11 cellular contexts compared by ENCODE assay signal in genomic region chr20:49889943-49890650, GRCh38. TPM values are rescaled to one million over a fixed set of nuclear protein-coding genes. Genes with fewer than 3 reads are reported as not detected.
A peak's percentile ranks its signal among the peaks of the same experiment; 100 is the strongest.
DNase-seq lines count a peak whose midpoint lies in the region; ATAC-seq, FAIRE-seq and TF ChIP-seq lines count a peak whose summit lies in the region.
"Had no signal": no experiment of that assay in that cellular context is flagged by ENCODE, and none has a peak within 500 bp of the region (broad histone marks: within the 10 kb centered on the region; RNA-seq: fewer than 3 reads in every experiment).

No MANE protein-coding gene starts in this region.

- no peaks in the 10 kb centered on the region for H3K9me2 ChIP-seq in OCI-LY1 (ENCODE audit: low read depth, low read length)

- ATAC-seq in HG03432 (IDR thresholded peaks at IDR 0.05; ENCODE audit: unreplicated experiment) (no peak), GM19023 (IDR thresholded peaks at IDR 0.05; ENCODE audit: unreplicated experiment) (no peak)
- ATAC-seq: stimulated activated naive CD8-positive, alpha-beta T cell treated with anti-CD3 and anti-CD28 coated beads, Interleukin-15, Interleukin-2, amounts not matched to agents 100 U/mL and 50 U/mL, for 24 hours had no signal

- H2AFZ ChIP-seq in OCI-LY1 (ENCODE audit: low read length), result no peak overlapping the region

- no peaks in the 10 kb centered on the region for H4K20me1 ChIP-seq in OCI-LY1 (ENCODE audit: insufficient read depth, low read length)

- FAIRE-seq in D721Med (lab: Jason Lieb, UNC), result no peak

- H3K4me3 ChIP-seq in OCI-LY1 (ENCODE audit: low read depth, low read length, poor library complexity, severe bottlenecking), result no peak overlapping the region
- no peak overlapping the region for H3K4me3 ChIP-seq in epithelial cell of esophagus (ENCODE audit: low read length)
- no peak overlapping the region for H3K4me3 ChIP-seq in prostate gland
- H3K4me3 ChIP-seq: SJSA1 had no signal

- TF ChIP-seq CTCF in GM12872 (IDR thresholded peaks at IDR 0.05; ENCODE audit: insufficient read depth, low read depth, low read length), result peak; percentile 51
- TF ChIP-seq CTCF in OCI-LY1 (IDR thresholded peaks at IDR 0.05; ENCODE audit: low read length), result peak; percentile 75
- TF ChIP-seq CTCF in epithelial cell of esophagus (IDR thresholded peaks at IDR 0.05; ENCODE audit: insufficient read depth, low read depth, low read length, missing control alignments), result peak; percentile 58
- TF ChIP-seq CTCF in prostate gland (IDR thresholded peaks at IDR 0.05), result peak in 2 of 4 experiments; percentile 16 to 45
- TF ChIP-seq CTCF in D721Med (IDR thresholded peaks at IDR 0.05; ENCODE audit: insufficient read depth, missing control alignments), result no peak

- WGBS in prostate gland, result 62% methylated on average over 16 of the region's 16 CpGs

- H3F3A ChIP-seq in OCI-LY1 (ENCODE audit: insufficient read depth, low read length), result 0 out of 2 replicates have a peak, but pooled peaks cover under 1% of the 10 kb centered on the region

- no peak for TF ChIP-seq POLR2A in prostate gland (IDR thresholded peaks at IDR 0.05)

- peaks cover 43% of the 10 kb centered on the region; the same call in 1 of the 2 replicates for H3K36me3 ChIP-seq in OCI-LY1 (ENCODE audit: insufficient read depth, low read length)
- no peaks in the 10 kb centered on the region for H3K36me3 ChIP-seq in prostate gland

- intact Hi-C loops in prostate gland (cut with DNase I), result loop anchor here (10.0 kb wide), 1 partner anchor 345 kb away; no protein-coding TSS in a partner anchor

- H3K27me3 ChIP-seq in OCI-LY1 (ENCODE audit: insufficient read depth, low read length) (no peaks in the 10 kb centered on the region), prostate gland (replicated peaks; ENCODE audit: insufficient read depth) (no peaks in the 10 kb centered on the region)
- H3K27me3 ChIP-seq: SJSA1 had no signal

- H3K79me2 ChIP-seq in OCI-LY1 (ENCODE audit: insufficient read depth, low read length), result no peaks in the 10 kb centered on the region

- no peak overlapping the region for H3K4me2 ChIP-seq in OCI-LY1 (ENCODE audit: low read length)

- no peak overlapping the region for H3K9ac ChIP-seq in OCI-LY1 (ENCODE audit: low read length)

- H3K9me3 ChIP-seq in OCI-LY1 (ENCODE audit: low read length), result no peaks in the 10 kb centered on the region
- no peaks in the 10 kb centered on the region for H3K9me3 ChIP-seq in prostate gland
- H3K9me3 ChIP-seq: SJSA1 had no signal

- H3K4me1 ChIP-seq in OCI-LY1 (ENCODE audit: insufficient read depth, low read length, severe bottlenecking), result peaks cover 46% of the 10 kb centered on the region
- peaks cover 16% of the 10 kb centered on the region for H3K4me1 ChIP-seq in prostate gland (replicated peaks)

- DNase-seq in epithelial cell of esophagus (ENCODE audit: low read depth) (peak; percentile 17), prostate gland (ENCODE audit: low spot score) (no peak), putamen (ENCODE audit: low spot score) (no peak), D721Med (ENCODE audit: insufficient read length, low spot score) (no peak)
- DNase-seq: NCI-H1694 treated with DMSO at 0.1 percent for 48 hours; stimulated activated naive CD8-positive, alpha-beta T cell treated with anti-CD3 and anti-CD28 coated beads, Interleukin-15, Interleukin-2, amounts not matched to agents 100 U/mL and 50 U/mL, for 24 hours had no signal

- H3K27ac ChIP-seq in OCI-LY1 (ENCODE audit: low read depth, low read length, poor library complexity, severe bottlenecking) (no peak overlapping the region), prostate gland (peak overlapping the region; percentile 4 to 88)
- H3K27ac ChIP-seq: SJSA1 had no signal

RNA-seq across cellular contexts. Expression of gene SPATA2, which starts 25.2 kb away (rescaled TPM):
- 10 to 100 TPM in 1 of 2 donors, 1 to 10 TPM in 1; 9.2 to 15.2 TPM for total RNA-seq in prostate gland

RNA-seq across cellular contexts. Expression of gene RNF114, which starts 46.1 kb away (rescaled TPM):
- 100 to 1,000 TPM; 166 to 239 TPM for total RNA-seq in prostate gland
